ENCODE assay signal across 12 cellular contexts in genomic region chr9:101271102-101271501, GRCh38.
A peak's percentile ranks its signal among the peaks of the same experiment; 100 is the strongest.
DNase-seq lines count a peak whose midpoint lies in the region; ATAC-seq and TF ChIP-seq lines count a peak whose summit lies in the region.
"Had no signal": no experiment of that assay in that cellular context is flagged by ENCODE, and none has a peak within 500 bp of the region (broad histone marks: within the 10 kb centered on the region; RNA-seq: fewer than 3 reads in every experiment).

No MANE protein-coding gene starts in this region.

- ATAC-seq in WTC11 (no peak), esophagus mucosa (peak; percentile 60), HG02885 (IDR thresholded peaks at IDR 0.05; ENCODE audit: poor library complexity, unreplicated experiment) (no peak)
- ATAC-seq: CD8-positive, alpha-beta T cell; HCT116 had no signal

- H3K79me1 ChIP-seq in trophoblast cell (ENCODE audit: low read length), result no peaks in the 10 kb centered on the region

- no peak overlapping the region for H2BK120ac ChIP-seq in trophoblast cell (ENCODE audit: insufficient read depth, low read length, poor library complexity)

- TF ChIP-seq CTCF in WTC11 (IDR thresholded peaks at IDR 0.05), result no peak

- H2BK5ac ChIP-seq in trophoblast cell (ENCODE audit: low read depth, low read length, poor library complexity), result no peak overlapping the region

- peak overlapping the region; percentile 42 for H3K23ac ChIP-seq in trophoblast cell (ENCODE audit: low read length)

- POLR2A ChIA-PET in WTC11 (lab: Charles Lee), result no interaction called here

- no peaks in the 10 kb centered on the region for H3K4me1 ChIP-seq in trophoblast cell (ENCODE audit: control insufficient read depth in 1 of 2, insufficient read depth in 2 of 2, low read length in 2 of 2)

- no peaks in the 10 kb centered on the region for H3K27me3 ChIP-seq in trophoblast cell (ENCODE audit: insufficient read depth, low read length)

- WGBS in trophoblast cell (ENCODE audit: extremely low coverage, insufficient coverage, insufficient read length), result no CpG with 5 or more reads among the region's 3 CpGs

- H3K36me3 Mint-ChIP-seq in WTC11, result no peaks in the 10 kb centered on the region
- H3K36me3 Mint-ChIP-seq: CD14-positive monocyte; CD8-positive, alpha-beta T cell had no signal

- no peaks in the 10 kb centered on the region; the same call in 1 of the 2 replicates for H3K27me3 Mint-ChIP-seq in WTC11 (ENCODE audit: low read depth)

- H3K27ac ChIP-seq in trophoblast cell (ENCODE audit: low read depth, low read length) (no peak overlapping the region), temporal lobe (ENCODE audit: low read depth, low read length) (peak overlapping the region; percentile 60)

- peak overlapping the region; percentile 61; the same call in 1 of the 2 replicates for H3K27ac Mint-ChIP-seq in WTC11
- H3K27ac Mint-ChIP-seq: CD8-positive, alpha-beta T cell had no signal

- no peaks in the 10 kb centered on the region for H3K9me3 ChIP-seq in trophoblast cell (ENCODE audit: insufficient read depth, low read depth, low read length)

- H3K14ac ChIP-seq in trophoblast cell (ENCODE audit: low read length), result no peak overlapping the region

- H3K4me3 ChIP-seq in trophoblast cell (ENCODE audit: low read depth, low read length), result no peak overlapping the region

- no peak overlapping the region for H3K9ac ChIP-seq in trophoblast cell (ENCODE audit: low read length)

- H3K18ac ChIP-seq in trophoblast cell (ENCODE audit: low read length), result no peak overlapping the region

- DNase-seq in WTC11 (ENCODE audit: low spot score) (no peak), trophoblast cell (no peak), SHP77 (lab: John Stamatoyannopoulos, UW) (no peak), DMS 273 (lab: John Stamatoyannopoulos, UW; ENCODE audit: unreplicated experiment) (no peak)
- DNase-seq: CD8-positive, alpha-beta T cell; COR-L47; GF-D8 had no signal

- no peak overlapping the region for H4K12ac ChIP-seq in trophoblast cell (ENCODE audit: low read depth, low read length)

- CTCF ChIA-PET in WTC11 (lab: Charles Lee), result interaction anchor here (1.6 kb wide), 1 partner anchor 152 kb away, joined by 6 read pairs; no protein-coding TSS in a partner anchor

- H3K4me3 Mint-ChIP-seq in WTC11, result no peak overlapping the region
- H3K4me3 Mint-ChIP-seq: CD14-positive monocyte; CD8-positive, alpha-beta T cell had no signal

- no peak overlapping the region for H3K4ac ChIP-seq in trophoblast cell (ENCODE audit: low read depth, low read length)

- no peaks in the 10 kb centered on the region for H3K36me3 ChIP-seq in trophoblast cell (ENCODE audit: control insufficient read depth in 1 of 2, insufficient read depth in 2 of 2, low read length in 2 of 2)

- H2AFZ ChIP-seq in trophoblast cell (ENCODE audit: insufficient read depth, low read length, poor library complexity), result no peak overlapping the region

- H4K91ac ChIP-seq in trophoblast cell (ENCODE audit: low read depth, low read length), result no peak overlapping the region

- H3K9me3 Mint-ChIP-seq in WTC11, result no peaks in the 10 kb centered on the region
- H3K9me3 Mint-ChIP-seq: CD8-positive, alpha-beta T cell had no signal

- peaks cover 27% of the 10 kb centered on the region for H3K4me1 Mint-ChIP-seq in WTC11
- H3K4me1 Mint-ChIP-seq: CD14-positive monocyte had no signal

- no peak overlapping the region for H4K8ac ChIP-seq in trophoblast cell (ENCODE audit: low read depth, low read length)

- H2BK12ac ChIP-seq in trophoblast cell (ENCODE audit: low read length), result no peak overlapping the region

- no peak overlapping the region for H2AK5ac ChIP-seq in trophoblast cell (ENCODE audit: low read length)

- H3K4me2 ChIP-seq in trophoblast cell (ENCODE audit: low read length), result no peak overlapping the region

- no peaks in the 10 kb centered on the region for H3K79me2 ChIP-seq in trophoblast cell (ENCODE audit: control insufficient read depth, insufficient read depth, low read length, poor library complexity)

TF ChIP-seq in WTC11, 78 proteins besides CTCF, POLR2A, EP300 and RAD21 (continues in another document):
- no peak for TF ChIP-seq MXD4 (CRISPR knock-in tag; IDR thresholded peaks at IDR 0.05; ENCODE audit: borderline replicate concordance)
- no peak for TF ChIP-seq RELA (CRISPR knock-in tag; IDR thresholded peaks at IDR 0.05; ENCODE audit: borderline replicate concordance)
- no peak for TF ChIP-seq PREB (CRISPR knock-in tag; IDR thresholded peaks at IDR 0.05; ENCODE audit: borderline replicate concordance)
- no peak for TF ChIP-seq PRDM15 (CRISPR knock-in tag; IDR thresholded peaks at IDR 0.05)
- TF ChIP-seq, protein P1, sequence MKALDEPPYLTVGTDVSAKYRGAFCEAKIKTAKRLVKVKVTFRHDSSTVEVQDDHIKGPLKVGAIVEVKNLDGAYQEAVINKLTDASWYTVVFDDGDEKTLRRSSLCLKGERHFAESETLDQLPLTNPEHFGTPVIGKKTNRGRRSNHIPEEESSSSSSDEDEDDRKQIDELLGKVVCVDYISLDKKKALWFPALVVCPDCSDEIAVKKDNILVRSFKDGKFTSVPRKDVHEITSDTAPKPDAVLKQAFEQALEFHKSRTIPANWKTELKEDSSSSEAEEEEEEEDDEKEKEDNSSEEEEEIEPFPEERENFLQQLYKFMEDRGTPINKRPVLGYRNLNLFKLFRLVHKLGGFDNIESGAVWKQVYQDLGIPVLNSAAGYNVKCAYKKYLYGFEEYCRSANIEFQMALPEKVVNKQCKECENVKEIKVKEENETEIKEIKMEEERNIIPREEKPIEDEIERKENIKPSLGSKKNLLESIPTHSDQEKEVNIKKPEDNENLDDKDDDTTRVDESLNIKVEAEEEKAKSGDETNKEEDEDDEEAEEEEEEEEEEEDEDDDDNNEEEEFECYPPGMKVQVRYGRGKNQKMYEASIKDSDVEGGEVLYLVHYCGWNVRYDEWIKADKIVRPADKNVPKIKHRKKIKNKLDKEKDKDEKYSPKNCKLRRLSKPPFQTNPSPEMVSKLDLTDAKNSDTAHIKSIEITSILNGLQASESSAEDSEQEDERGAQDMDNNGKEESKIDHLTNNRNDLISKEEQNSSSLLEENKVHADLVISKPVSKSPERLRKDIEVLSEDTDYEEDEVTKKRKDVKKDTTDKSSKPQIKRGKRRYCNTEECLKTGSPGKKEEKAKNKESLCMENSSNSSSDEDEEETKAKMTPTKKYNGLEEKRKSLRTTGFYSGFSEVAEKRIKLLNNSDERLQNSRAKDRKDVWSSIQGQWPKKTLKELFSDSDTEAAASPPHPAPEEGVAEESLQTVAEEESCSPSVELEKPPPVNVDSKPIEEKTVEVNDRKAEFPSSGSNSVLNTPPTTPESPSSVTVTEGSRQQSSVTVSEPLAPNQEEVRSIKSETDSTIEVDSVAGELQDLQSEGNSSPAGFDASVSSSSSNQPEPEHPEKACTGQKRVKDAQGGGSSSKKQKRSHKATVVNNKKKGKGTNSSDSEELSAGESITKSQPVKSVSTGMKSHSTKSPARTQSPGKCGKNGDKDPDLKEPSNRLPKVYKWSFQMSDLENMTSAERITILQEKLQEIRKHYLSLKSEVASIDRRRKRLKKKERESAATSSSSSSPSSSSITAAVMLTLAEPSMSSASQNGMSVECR (CRISPR knock-in tag; IDR thresholded peaks at IDR 0.05; ENCODE audit: borderline replicate concordance), result no peak
